Comparison of ENCODE assay signal across 28 cellular contexts in the genomic region with DNA sequence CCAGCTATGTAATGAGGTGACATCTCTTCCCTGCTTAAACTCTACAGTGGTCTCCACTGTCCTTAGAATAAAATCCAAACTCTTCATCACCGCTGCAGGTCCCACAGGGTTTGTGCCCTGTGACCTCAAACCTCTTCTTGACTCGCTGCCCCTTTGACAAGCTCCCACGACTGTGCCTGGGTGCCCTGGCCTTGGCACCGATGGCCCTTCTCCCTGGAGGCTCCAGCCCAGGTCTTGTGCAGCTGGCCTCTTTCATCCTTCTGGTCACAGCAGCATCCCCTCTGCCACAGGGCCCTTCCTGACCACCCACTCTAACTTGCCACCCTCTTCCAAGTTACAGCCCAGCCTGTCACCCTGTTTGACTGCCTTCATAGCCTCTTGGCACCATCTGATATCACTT.
"Had no signal": no experiment of that assay in that cellular context is flagged by ENCODE, and none has a peak within 500 bp of the region (broad histone marks: within the 10 kb centered on the region; RNA-seq: fewer than 3 reads in every experiment).

No MANE protein-coding gene starts in this region.

- DNase-seq: activated CD4-positive, alpha-beta T cell treated with anti-CD3 and anti-CD28 coated beads for 48 hours; activated CD4-positive, alpha-beta T cell treated with anti-CD3 and anti-CD28 coated beads, Interleukin-2, amount 50 U/mL, for 4 hours; activated CD4-positive, CD25-positive, alpha-beta regulatory T cell treated with anti-CD3 and anti-CD28 coated beads, Interleukin-2, amount 50 U/mL, for 72 hours; activated CD8-positive, alpha-beta memory T cell treated with anti-CD3 and anti-CD28 coated beads, Interleukin-2, amount 50 U/mL, for 48 hours; activated CD8-positive, alpha-beta T cell treated with anti-CD3 and anti-CD28 coated beads, Interleukin-2, amount 10 ng/mL, durations not matched to agents 7 days and 5 days; activated gamma-delta T cell treated with Interleukin-2 at 50 U/mL for 16 hours; activated naive CD4-positive, alpha-beta T cell treated with anti-CD3 and anti-CD28 coated beads, Interleukin-2, amount 50 U/mL, for 16 hours; activated naive CD8-positive, alpha-beta T cell treated with anti-CD3 and anti-CD28 coated beads, Interleukin-2, amount 10 ng/mL, durations not matched to agents 7 days and 5 days; activated T-cell treated with anti-CD3 and anti-CD28 coated beads, Interleukin-2, amount 50 U/mL, for 1 hour; adrenal gland; anterior cingulate cortex; caudate nucleus; IMR-90; KBM-7; MV-4-11; NCI-H1105; NCI-H1436; NCI-H1694 treated with DMSO at 0.1 percent for 48 hours; NCI-H2029 treated with DMSO at 0.1 percent for 48 hours; NCI-H510A treated with DMSO at 0.1 percent for 48 hours; NCI-H69; NK-92 treated with Interleukin-12 subunit alpha and Interleukin-12 subunit beta, amount 100 ng/mL, for 24 hours; OCI-M1; Peyer's patch; SHP77 treated with DMSO at 0.1 percent for 48 hours; T-helper 9 cell had no signal

- H3K4me1 ChIP-seq: adrenal gland, Peyer's patch had no signal

- H3K27ac Mint-ChIP-seq: activated CD8-positive, alpha-beta T cell treated with anti-CD3 and anti-CD28 coated beads, Interleukin-2, amount 10 ng/mL, durations not matched to agents 7 days and 5 days; activated naive CD8-positive, alpha-beta T cell treated with anti-CD3 and anti-CD28 coated beads, Interleukin-2, amount 10 ng/mL, durations not matched to agents 7 days and 5 days; T-helper 1 cell treated with Interleukin-12 subunit alpha and Interleukin-12 subunit beta and Interleukin-4 antibody, amounts not matched to agents 30 μg/mL and 1 μg/mL, for 36 hours; WTC11 had no signal

- H3K36me3 Mint-ChIP-seq: activated naive CD8-positive, alpha-beta T cell treated with anti-CD3 and anti-CD28 coated beads, Interleukin-2, amount 10 ng/mL, durations not matched to agents 7 days and 5 days had no signal

- H3K27me3 Mint-ChIP-seq: activated naive CD8-positive, alpha-beta T cell treated with anti-CD3 and anti-CD28 coated beads, Interleukin-2, amount 10 ng/mL, durations not matched to agents 7 days and 5 days had no signal

- ATAC-seq: activated CD8-positive, alpha-beta T cell treated with anti-CD3 and anti-CD28 coated beads, Interleukin-2, amount 10 ng/mL, durations not matched to agents 7 days and 5 days; WTC11 had no signal

- H3K9me3 ChIP-seq: adrenal gland, Peyer's patch had no signal

- H3K27me3 ChIP-seq: adrenal gland, Peyer's patch had no signal

- H3K4me3 ChIP-seq: adrenal gland, Peyer's patch had no signal

- H3K4me3 Mint-ChIP-seq: activated CD8-positive, alpha-beta T cell treated with anti-CD3 and anti-CD28 coated beads, Interleukin-2, amount 10 ng/mL, durations not matched to agents 7 days and 5 days; activated naive CD8-positive, alpha-beta T cell treated with anti-CD3 and anti-CD28 coated beads, Interleukin-2, amount 10 ng/mL, durations not matched to agents 7 days and 5 days; T-helper 1 cell treated with Interleukin-12 subunit alpha and Interleukin-12 subunit beta and Interleukin-4 antibody, amounts not matched to agents 30 μg/mL and 1 μg/mL, for 36 hours; WTC11 had no signal

- H3K4me1 Mint-ChIP-seq: WTC11 had no signal

- H3K9me3 Mint-ChIP-seq: activated naive CD8-positive, alpha-beta T cell treated with anti-CD3 and anti-CD28 coated beads, Interleukin-2, amount 10 ng/mL, durations not matched to agents 7 days and 5 days; T-helper 1 cell treated with Interleukin-12 subunit alpha and Interleukin-12 subunit beta and Interleukin-4 antibody, amounts not matched to agents 30 μg/mL and 1 μg/mL, for 36 hours; WTC11 had no signal

- H3K27ac ChIP-seq: adrenal gland, Peyer's patch had no signal
